28 cellular contexts compared by ENCODE assay signal in the genomic region with DNA sequence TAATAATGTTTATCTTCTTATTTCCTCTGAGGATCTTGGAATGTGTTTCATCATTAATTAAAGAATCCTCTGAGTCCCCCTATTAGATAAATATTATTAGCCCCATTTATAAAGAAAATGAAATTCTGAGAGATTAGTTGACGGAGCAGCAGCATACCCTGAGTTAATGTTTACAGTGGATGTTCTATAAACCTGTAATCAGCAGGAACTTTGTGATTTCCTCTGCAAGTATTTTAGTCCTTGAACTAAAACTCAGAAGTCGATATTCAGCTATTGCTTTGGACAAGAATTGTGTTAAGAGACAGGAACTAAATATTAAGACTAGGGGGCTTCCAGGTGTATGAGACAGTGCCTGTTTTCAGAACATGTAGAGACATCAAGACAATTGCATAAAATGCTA.
DNase-seq lines count a peak whose midpoint lies in the region; ATAC-seq and TF ChIP-seq lines count a peak whose summit lies in the region.
"Had no signal": no experiment of that assay in that cellular context is flagged by ENCODE, and none has a peak within 500 bp of the region (broad histone marks: within the 10 kb centered on the region; RNA-seq: fewer than 3 reads in every experiment).

No MANE protein-coding gene starts in this region.

- CTCF ChIA-PET in naive thymus-derived CD4-positive, alpha-beta T cell (lab: Charles Lee), result interaction anchor here (2.3 kb wide), 1 partner anchor 87 kb away, joined by 7 read pairs; no protein-coding TSS in a partner anchor
- CTCF ChIA-PET in Caco-2 (lab: Charles Lee), result no interaction called here

- H3K9me3 ChIP-seq in naive thymus-derived CD4-positive, alpha-beta T cell (ENCODE audit: control insufficient read depth in 2 of 3, low read length in 3 of 3), result no peaks in the 10 kb centered on the region
- no peaks in the 10 kb centered on the region for H3K9me3 ChIP-seq in gastrocnemius medialis
- no peaks in the 10 kb centered on the region for H3K9me3 ChIP-seq in Caco-2
- H3K9me3 ChIP-seq: BE2C, body of pancreas, esophagus squamous epithelium, heart left ventricle, thoracic aorta had no signal

- intact Hi-C loops in naive thymus-derived CD4-positive, alpha-beta T cell (cut with micrococcal nuclease), result loop anchor here (5.0 kb wide), 2 partner anchors 81 to 91 kb away; no protein-coding TSS in a partner anchor
- intact Hi-C loops in gastrocnemius medialis (cut with DNase I; ENCODE audit: low total_unique reads) (no loop called here), Caco-2 (cut with micrococcal nuclease; ENCODE audit: unreplicated experiment) (no loop called here)

- no peak for ATAC-seq in stimulated activated naive CD8-positive, alpha-beta T cell treated with anti-CD3 and anti-CD28 coated beads, Interleukin-15, Interleukin-2, amounts not matched to agents 100 U/mL and 50 U/mL, for 24 hours
- ATAC-seq in activated naive CD8-positive, alpha-beta T cell treated with anti-CD3 and anti-CD28 coated beads, Interleukin-2, amount 10 ng/mL, durations not matched to agents 7 days and 5 days (ENCODE audit: low read depth), result no peak
- ATAC-seq in naive thymus-derived CD4-positive, alpha-beta T cell, result no peak
- ATAC-seq in gastrocnemius medialis, result no peak
- ATAC-seq: body of pancreas; foreskin keratinocyte; heart left ventricle; natural killer cell treated with Interleukin-12 subunit alpha and Interleukin-12 subunit beta and Interleukin-15 and Interleukin-18, amount 100 ng/mL, for 72 hours; Panc1 had no signal

- no peaks in the 10 kb centered on the region for H3K27me3 ChIP-seq in naive thymus-derived CD4-positive, alpha-beta T cell (ENCODE audit: control insufficient read depth in 2 of 2, insufficient read depth in 2 of 2, low read length in 2 of 2)
- no peaks in the 10 kb centered on the region for H3K27me3 ChIP-seq in gastrocnemius medialis
- no peaks in the 10 kb centered on the region for H3K27me3 ChIP-seq in Caco-2 (replicated peaks; ENCODE audit: control insufficient read depth, insufficient read depth, low read length)
- H3K27me3 ChIP-seq: BE2C, body of pancreas, esophagus squamous epithelium, foreskin keratinocyte, heart left ventricle had no signal

- H3K4me3 ChIP-seq in naive thymus-derived CD4-positive, alpha-beta T cell (ENCODE audit: low read length), result no peak overlapping the region
- H3K4me3 ChIP-seq in gastrocnemius medialis, result no peak overlapping the region
- no peak overlapping the region for H3K4me3 ChIP-seq in Caco-2 (ENCODE audit: low read depth, low read length)
- H3K4me3 ChIP-seq: body of pancreas, esophagus squamous epithelium, heart left ventricle, thoracic aorta had no signal

- POLR2A ChIA-PET in activated naive CD8-positive, alpha-beta T cell treated with anti-CD3 and anti-CD28 coated beads, Interleukin-2, amount 10 ng/mL, durations not matched to agents 7 days and 5 days (lab: Charles Lee), result interaction anchor here (0.5 kb wide), 1 partner anchor 31 kb away, joined by 3 read pairs; no protein-coding TSS in a partner anchor
- POLR2A ChIA-PET in naive thymus-derived CD4-positive, alpha-beta T cell (lab: Charles Lee), result interaction anchor here (0.8 kb wide), 1 partner anchor 85 kb away, joined by 3 read pairs; no protein-coding TSS in a partner anchor
- POLR2A ChIA-PET in Caco-2 (lab: Charles Lee), result no interaction called here

- in situ Hi-C loops in gastrocnemius medialis (cut with MboI; ENCODE audit: low sequenced_read_pairs in 4 of 4), result no loop called here

- no TSS peak for BruUV-seq in Caco-2 (replicated peaks; lab: Mats Ljungman, UMichigan)

- H3K27me3 Mint-ChIP-seq in stimulated activated naive CD8-positive, alpha-beta T cell treated with anti-CD3 and anti-CD28 coated beads, Interleukin-15, Interleukin-2, amounts not matched to agents 100 ng/mL and 50 ng/mL, for 24 hours, result no peaks in the 10 kb centered on the region
- H3K27me3 Mint-ChIP-seq in activated naive CD8-positive, alpha-beta T cell treated with anti-CD3 and anti-CD28 coated beads, Interleukin-2, amount 10 ng/mL, durations not matched to agents 7 days and 5 days, result no peaks in the 10 kb centered on the region
- H3K27me3 Mint-ChIP-seq in naive thymus-derived CD4-positive, alpha-beta T cell, result peaks cover 0 to 1% (median 0%) of the 10 kb centered on the region in 5 donors
- H3K27me3 Mint-ChIP-seq in Caco-2 (ENCODE audit: insufficient read depth, unreplicated experiment), result peaks cover 12% of the 10 kb centered on the region

- H3K4me1 Mint-ChIP-seq in stimulated activated naive CD8-positive, alpha-beta T cell treated with anti-CD3 and anti-CD28 coated beads, Interleukin-15, Interleukin-2, amounts not matched to agents 100 ng/mL and 50 ng/mL, for 24 hours (ENCODE audit: low read depth), result peaks cover 42% of the 10 kb centered on the region
- peaks cover 18% of the 10 kb centered on the region for H3K4me1 Mint-ChIP-seq in activated naive CD8-positive, alpha-beta T cell treated with anti-CD3 and anti-CD28 coated beads, Interleukin-2, amount 10 ng/mL, durations not matched to agents 7 days and 5 days
- H3K4me1 Mint-ChIP-seq in naive thymus-derived CD4-positive, alpha-beta T cell, result peaks cover 24 to 45% (median 41%) of the 10 kb centered on the region in 7 donors
- H3K4me1 Mint-ChIP-seq in Caco-2 (ENCODE audit: low read depth, unreplicated experiment), result no peaks in the 10 kb centered on the region

- H3K4me3 Mint-ChIP-seq in stimulated activated naive CD8-positive, alpha-beta T cell treated with anti-CD3 and anti-CD28 coated beads, Interleukin-15, Interleukin-2, amounts not matched to agents 100 ng/mL and 50 ng/mL, for 24 hours, result peak overlapping the region; percentile 15
- peak overlapping the region; percentile 20 for H3K4me3 Mint-ChIP-seq in activated naive CD8-positive, alpha-beta T cell treated with anti-CD3 and anti-CD28 coated beads, Interleukin-2, amount 10 ng/mL, durations not matched to agents 7 days and 5 days
- peak overlapping the region in 6 of 10 donors; percentile 11 to 61 (median 42) for H3K4me3 Mint-ChIP-seq in naive thymus-derived CD4-positive, alpha-beta T cell
- H3K4me3 Mint-ChIP-seq in Caco-2 (ENCODE audit: unreplicated experiment), result no peak overlapping the region
- H3K4me3 Mint-ChIP-seq: H9; natural killer cell treated with Interleukin-12 subunit alpha and Interleukin-12 subunit beta and Interleukin-15 and Interleukin-18, amount 100 ng/mL, for 72 hours; T-helper 2 cell treated with Interferon-gamma antibody and Interleukin-4, amounts not matched to agents 5 μg/mL and 100 μg/mL, for 36 hours had no signal

- H3K36me3 Mint-ChIP-seq in stimulated activated naive CD8-positive, alpha-beta T cell treated with anti-CD3 and anti-CD28 coated beads, Interleukin-15, Interleukin-2, amounts not matched to agents 100 ng/mL and 50 ng/mL, for 24 hours (ENCODE audit: low read depth), result no peaks in the 10 kb centered on the region
- no peaks in the 10 kb centered on the region for H3K36me3 Mint-ChIP-seq in activated naive CD8-positive, alpha-beta T cell treated with anti-CD3 and anti-CD28 coated beads, Interleukin-2, amount 10 ng/mL, durations not matched to agents 7 days and 5 days
- no peaks in the 10 kb centered on the region for H3K36me3 Mint-ChIP-seq in naive thymus-derived CD4-positive, alpha-beta T cell
- no peaks in the 10 kb centered on the region for H3K36me3 Mint-ChIP-seq in Caco-2 (ENCODE audit: insufficient read depth, unreplicated experiment)
- H3K36me3 Mint-ChIP-seq: natural killer cell treated with Interleukin-12 subunit alpha and Interleukin-12 subunit beta and Interleukin-15 and Interleukin-18, amount 100 ng/mL, for 72 hours had no signal

- TF ChIP-seq CTCF in gastrocnemius medialis (IDR thresholded peaks at IDR 0.05 in 4 of 5, conservative IDR thresholded peaks at IDR 0.05 in 1 of 5), result no peak
- no peak for TF ChIP-seq CTCF in Caco-2 (IDR thresholded peaks at IDR 0.05; ENCODE audit: insufficient read depth in 1 of 2, low read depth in 1 of 2, low read length in 1 of 2, severe bottlenecking in 1 of 2, unreplicated experiment in 1 of 2)

- no peak for DNase-seq in stimulated activated naive CD8-positive, alpha-beta T cell treated with anti-CD3 and anti-CD28 coated beads, Interleukin-15, Interleukin-2, amounts not matched to agents 100 U/mL and 50 U/mL, for 24 hours
- no peak for DNase-seq in activated naive CD8-positive, alpha-beta T cell treated with anti-CD3 and anti-CD28 coated beads, Interleukin-2, amount 10 ng/mL, durations not matched to agents 7 days and 5 days
- DNase-seq in naive thymus-derived CD4-positive, alpha-beta T cell, result no peak
- DNase-seq in NCI-H1694 treated with DMSO at 0.1 percent for 48 hours (lab: John Stamatoyannopoulos, UW), result no peak
- no peak for DNase-seq in gastrocnemius medialis
- DNase-seq in Caco-2, result no peak
- DNase-seq: ACHN; activated CD4-positive, alpha-beta T cell treated with anti-CD3 and anti-CD28 coated beads for 4 hours; activated effector memory CD4-positive, alpha-beta T cell treated with Interleukin-2 at 50 U/mL for 16 hours; BE2C; body of pancreas; DMS53; esophagus squamous epithelium; foreskin keratinocyte; H9; heart left ventricle; KG1; NCI-H1436; NCI-H345; NCI-H69; SHP77; stimulated activated naive CD4-positive, alpha-beta T cell treated with Interleukin-2 at 50 U/mL for 16 hours had no signal

- H3K27ac Mint-ChIP-seq in stimulated activated naive CD8-positive, alpha-beta T cell treated with anti-CD3 and anti-CD28 coated beads, Interleukin-15, Interleukin-2, amounts not matched to agents 100 ng/mL and 50 ng/mL, for 24 hours, result no peak overlapping the region
- H3K27ac Mint-ChIP-seq in activated naive CD8-positive, alpha-beta T cell treated with anti-CD3 and anti-CD28 coated beads, Interleukin-2, amount 10 ng/mL, durations not matched to agents 7 days and 5 days, result no peak overlapping the region
- peak overlapping the region in 5 of 9 donors; percentile 22 to 40 (median 32) for H3K27ac Mint-ChIP-seq in naive thymus-derived CD4-positive, alpha-beta T cell
- no peak overlapping the region for H3K27ac Mint-ChIP-seq in Caco-2 (ENCODE audit: unreplicated experiment)
- H3K27ac Mint-ChIP-seq: H9; natural killer cell treated with Interleukin-12 subunit alpha and Interleukin-12 subunit beta and Interleukin-15 and Interleukin-18, amount 100 ng/mL, for 72 hours; T-helper 2 cell treated with Interferon-gamma antibody and Interleukin-4, amounts not matched to agents 5 μg/mL and 100 μg/mL, for 36 hours had no signal

- no peak for TF ChIP-seq POLR2A in gastrocnemius medialis (IDR thresholded peaks at IDR 0.05)

- H3K4me1 ChIP-seq in naive thymus-derived CD4-positive, alpha-beta T cell (ENCODE audit: control insufficient read depth in 2 of 2, insufficient read depth in 2 of 2, low read length in 2 of 2), result peaks cover 0 to 23% of the 10 kb centered on the region in 2 donors
- H3K4me1 ChIP-seq in gastrocnemius medialis (peaks cover 0 to 4% of the 10 kb centered on the region in 2 donors), Caco-2 (no peaks in the 10 kb centered on the region)
- H3K4me1 ChIP-seq: BE2C had no signal

- no peaks in the 10 kb centered on the region for H3K9me3 Mint-ChIP-seq in stimulated activated naive CD8-positive, alpha-beta T cell treated with anti-CD3 and anti-CD28 coated beads, Interleukin-15, Interleukin-2, amounts not matched to agents 100 ng/mL and 50 ng/mL, for 24 hours
- no peaks in the 10 kb centered on the region for H3K9me3 Mint-ChIP-seq in activated naive CD8-positive, alpha-beta T cell treated with anti-CD3 and anti-CD28 coated beads, Interleukin-2, amount 10 ng/mL, durations not matched to agents 7 days and 5 days
- no peaks in the 10 kb centered on the region for H3K9me3 Mint-ChIP-seq in naive thymus-derived CD4-positive, alpha-beta T cell
- H3K9me3 Mint-ChIP-seq in Caco-2 (ENCODE audit: unreplicated experiment), result no peaks in the 10 kb centered on the region
- H3K9me3 Mint-ChIP-seq: H9; natural killer cell treated with Interleukin-12 subunit alpha and Interleukin-12 subunit beta and Interleukin-15 and Interleukin-18, amount 100 ng/mL, for 72 hours; T-helper 2 cell treated with Interferon-gamma antibody and Interleukin-4, amounts not matched to agents 5 μg/mL and 100 μg/mL, for 36 hours had no signal

- no peaks in the 10 kb centered on the region for H3K36me3 ChIP-seq in naive thymus-derived CD4-positive, alpha-beta T cell (ENCODE audit: control insufficient read depth in 2 of 3, insufficient read depth in 3 of 3, low read length in 3 of 3)
- H3K36me3 ChIP-seq in gastrocnemius medialis, result no peaks in the 10 kb centered on the region
- no peaks in the 10 kb centered on the region for H3K36me3 ChIP-seq in Caco-2 (ENCODE audit: control insufficient read depth, insufficient read depth, low read length)
- H3K36me3 ChIP-seq: BE2C, esophagus squamous epithelium, heart left ventricle, thoracic aorta had no signal

- H3K27ac ChIP-seq in naive thymus-derived CD4-positive, alpha-beta T cell (ENCODE audit: low read depth, low read length), result no peak overlapping the region
- H3K27ac ChIP-seq in gastrocnemius medialis, result no peak overlapping the region
- H3K27ac ChIP-seq: esophagus squamous epithelium, foreskin keratinocyte, heart left ventricle, HL-60, thoracic aorta had no signal

Comparison
In these comparisons a context has a peak if more than half of its experiments do, and no peak if none do; other contexts are left out.
1. H3K27ac Mint-ChIP-seq: peak in naive thymus-derived CD4-positive, alpha-beta T cell (5 of 9); none in stimulated activated naive CD8-positive, alpha-beta T cell treated with anti-CD3 and anti-CD28 coated beads, Interleukin-15, Interleukin-2, amounts not matched to agents 100 ng/mL and 50 ng/mL, for 24 hours (single experiment), activated naive CD8-positive, alpha-beta T cell treated with anti-CD3 and anti-CD28 coated beads, Interleukin-2, amount 10 ng/mL, durations not matched to agents 7 days and 5 days (single experiment) and Caco-2 (single experiment).
2. intact Hi-C loops: an anchor here in naive thymus-derived CD4-positive, alpha-beta T cell (5.0 kb wide); none called in gastrocnemius medialis and Caco-2.